ENCODE assay signal across 1 cellular context in genomic region chr4:183797041-183797444, GRCh38.
TF ChIP-seq lines count a peak whose summit lies in the region.

No MANE protein-coding gene starts in this region.

TF ChIP-seq in A549, 52 proteins besides CTCF, POLR2A, EP300 and RAD21 (continued from another document):
- no peak for TF ChIP-seq ATOH8 (CRISPR knock-in tag; IDR thresholded peaks at IDR 0.05; ENCODE audit: low read depth)
- TF ChIP-seq ZFP36 (IDR thresholded peaks at IDR 0.05; ENCODE audit: borderline replicate concordance, partially characterized antibody): no peak
- TF ChIP-seq GATA3 (IDR thresholded peaks at IDR 0.05; ENCODE audit: borderline replicate concordance): no peak
- TF ChIP-seq PBX3 (IDR thresholded peaks at IDR 0.05): no peak
- TF ChIP-seq EHF (CRISPR knock-in tag; IDR thresholded peaks at IDR 0.05): no peak
- no peak for TF ChIP-seq KDM1A (IDR thresholded peaks at IDR 0.05; ENCODE audit: low read depth)
- TF ChIP-seq RNF2 (IDR thresholded peaks at IDR 0.05; ENCODE audit: borderline replicate concordance, low read depth): no peak
